In the genomic region with DNA sequence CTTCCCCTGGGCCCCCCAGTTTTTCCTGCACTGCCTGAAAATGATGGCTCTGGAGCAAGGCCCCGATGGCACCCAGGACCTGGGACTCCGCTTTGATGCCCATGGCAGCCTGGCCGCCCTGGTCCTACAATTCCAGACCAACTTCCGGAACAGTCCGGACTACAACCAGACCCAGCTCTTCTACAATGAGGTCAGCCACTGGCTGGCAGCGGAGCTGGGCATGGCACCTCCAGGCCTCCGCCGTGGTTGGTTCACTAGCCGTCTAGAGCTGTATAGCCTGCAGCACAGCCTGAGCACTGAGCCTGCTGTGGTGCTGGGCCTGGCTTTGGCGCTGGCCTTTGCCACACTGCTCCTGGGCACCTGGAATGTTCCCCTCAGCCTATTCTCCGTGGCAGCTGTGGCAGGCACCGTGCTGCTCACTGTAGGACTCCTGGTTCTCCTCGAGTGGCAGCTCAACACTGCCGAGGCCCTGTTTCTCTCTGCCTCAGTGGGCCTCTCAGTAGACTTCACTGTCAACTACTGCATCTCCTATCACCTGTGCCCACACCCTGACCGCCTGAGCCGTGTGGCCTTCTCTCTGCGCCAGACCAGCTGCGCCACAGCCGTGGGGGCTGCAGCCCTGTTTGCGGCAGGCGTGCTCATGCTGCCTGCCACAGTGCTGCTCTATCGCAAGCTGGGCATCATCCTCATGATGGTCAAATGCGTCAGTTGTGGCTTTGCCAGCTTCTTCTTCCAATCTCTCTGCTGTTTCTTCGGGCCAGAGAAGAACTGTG, we compare ENCODE assay signal across 12 cellular contexts. TPM values are rescaled to one million over a fixed set of nuclear protein-coding genes. Genes with fewer than 3 reads are reported as not detected.
DNase-seq lines count a peak whose midpoint lies in the region; ATAC-seq and TF ChIP-seq lines count a peak whose summit lies in the region.
"Had no signal": no experiment of that assay in that cellular context is flagged by ENCODE, and none has a peak within 500 bp of the region (broad histone marks: within the 10 kb centered on the region; RNA-seq: fewer than 3 reads in every experiment).

No MANE protein-coding gene starts in this region.

- no peaks in the 10 kb centered on the region for H3K27me3 Mint-ChIP-seq in CD4-positive, alpha-beta memory T cell
- H3K27me3 Mint-ChIP-seq in effector memory CD8-positive, alpha-beta T cell, result no peaks in the 10 kb centered on the region
- peaks cover 27% of the 10 kb centered on the region for H3K27me3 Mint-ChIP-seq in neural crest cell (ENCODE audit: low read depth)
- H3K27me3 Mint-ChIP-seq: activated CD8-positive, alpha-beta T cell treated with anti-CD3 and anti-CD28 coated beads for 36 hours had no signal

- H3K9me3 Mint-ChIP-seq in CD4-positive, alpha-beta memory T cell, result no peaks in the 10 kb centered on the region
- H3K9me3 Mint-ChIP-seq in effector memory CD8-positive, alpha-beta T cell, result no peaks in the 10 kb centered on the region
- H3K9me3 Mint-ChIP-seq in neural crest cell, result no peaks in the 10 kb centered on the region
- H3K9me3 Mint-ChIP-seq: activated CD8-positive, alpha-beta T cell treated with anti-CD3 and anti-CD28 coated beads for 36 hours had no signal

- peak overlapping the region; percentile 48; the same call in 1 of the 2 replicates for H3K9ac ChIP-seq in KMS-11

- H3K79me2 ChIP-seq in KMS-11 (ENCODE audit: insufficient read depth, low read depth), result no peaks in the 10 kb centered on the region

- no peaks in the 10 kb centered on the region for H3K36me3 Mint-ChIP-seq in CD4-positive, alpha-beta memory T cell
- no peaks in the 10 kb centered on the region for H3K36me3 Mint-ChIP-seq in effector memory CD8-positive, alpha-beta T cell (ENCODE audit: insufficient read depth)
- H3K36me3 Mint-ChIP-seq in neural crest cell (ENCODE audit: low read depth), result no peaks in the 10 kb centered on the region

- peak overlapping the region; percentile 70; the same call in 1 of the 2 replicates for H3K4me2 ChIP-seq in KMS-11

- no peak overlapping the region for H3K4me3 ChIP-seq in CD4-positive, alpha-beta memory T cell (ENCODE audit: low read length in 2 of 2)
- H3K4me3 ChIP-seq in KMS-11 (IDR thresholded peaks at IDR 0.05; ENCODE audit: insufficient read depth, low read depth, low read length), result no peak overlapping the region
- H3K4me3 ChIP-seq: colonic mucosa had no signal

- H4K20me1 ChIP-seq in KMS-11 (ENCODE audit: insufficient read depth), result no peaks in the 10 kb centered on the region

- intact Hi-C loops in CD4-positive, alpha-beta memory T cell (cut with micrococcal nuclease), result loop anchor here (1.0 to 5.0 kb wide), 5 partner anchors 11 to 198 kb away; a partner anchor contains a TSS

- H3K9me3 ChIP-seq in CD4-positive, alpha-beta memory T cell (ENCODE audit: control insufficient read depth in 1 of 2, low read length in 2 of 2), result no peaks in the 10 kb centered on the region
- H3K9me3 ChIP-seq: colonic mucosa, Peyer's patch, sigmoid colon had no signal

- no peak overlapping the region for H3K27ac ChIP-seq in CD4-positive, alpha-beta memory T cell (ENCODE audit: low read depth, low read length)
- H3K27ac ChIP-seq in KMS-11, result no peak overlapping the region
- H3K27ac ChIP-seq: colonic mucosa had no signal

- POLR2A ChIA-PET in CD4-positive, alpha-beta memory T cell (lab: Charles Lee; ENCODE audit: partially characterized antibody), result interaction anchor here (1.3 to 2.8 kb wide), 8 partner anchors 11 to 72 kb away, joined by 4 to 13 read pairs (median 5); a partner anchor contains a TSS

- no peaks in the 10 kb centered on the region for H3K36me3 ChIP-seq in CD4-positive, alpha-beta memory T cell (ENCODE audit: insufficient read depth, low read length)
- no peaks in the 10 kb centered on the region for H3K36me3 ChIP-seq in KMS-11 (ENCODE audit: insufficient read depth)
- H3K36me3 ChIP-seq: colonic mucosa, Peyer's patch, sigmoid colon had no signal

- peaks cover 24% of the 10 kb centered on the region for H3K4me1 ChIP-seq in CD4-positive, alpha-beta memory T cell (ENCODE audit: insufficient read depth, low read length)
- H3K4me1 ChIP-seq in KMS-11 (ENCODE audit: low read depth, poor library complexity, severe bottlenecking), result peaks cover 11% of the 10 kb centered on the region

- no peak for ATAC-seq in effector memory CD8-positive, alpha-beta T cell (replicated peaks)
- ATAC-seq in GM19463 (IDR thresholded peaks at IDR 0.05; ENCODE audit: unreplicated experiment) (no peak), GM21360 (IDR thresholded peaks at IDR 0.05; ENCODE audit: unreplicated experiment) (no peak)

- TF ChIP-seq CTCF in KMS-11 (conservative IDR thresholded peaks at IDR 0.05; ENCODE audit: low read depth, low read length), result no peak
- TF ChIP-seq CTCF in neural crest cell (conservative IDR thresholded peaks at IDR 0.05), result no peak
- TF ChIP-seq CTCF in GM13977 (IDR thresholded peaks at IDR 0.05; ENCODE audit: extremely low read depth, insufficient read depth, missing control alignments), result no peak

- CTCF ChIA-PET in CD4-positive, alpha-beta memory T cell (lab: Charles Lee; ENCODE audit: partially characterized antibody), result interaction anchor here (0.8 to 5.7 kb wide), 23 partner anchors 8 to 158 kb away, joined by 3 to 48 read pairs (median 4); a partner anchor contains a TSS

- in situ Hi-C loops in GM13977 (cut with MboI; ENCODE audit: low pct_unique_long_range_greater_than_20kb, low sequenced_read_pairs, unreplicated experiment), result no loop called here

- H3K4me1 Mint-ChIP-seq in CD4-positive, alpha-beta memory T cell, result peaks cover 11 to 27% (median 18%) of the 10 kb centered on the region in 4 donors
- H3K4me1 Mint-ChIP-seq in effector memory CD8-positive, alpha-beta T cell (ENCODE audit: low read depth in 2 of 2), result peaks cover 25 to 27% of the 10 kb centered on the region in 2 donors
- H3K4me1 Mint-ChIP-seq in neural crest cell, result peaks cover 4% of the 10 kb centered on the region

- H3K4me3 Mint-ChIP-seq in CD4-positive, alpha-beta memory T cell, result peak overlapping the region in 6 of 8 donors; percentile 56 to 79 (median 66)
- H3K4me3 Mint-ChIP-seq in effector memory CD8-positive, alpha-beta T cell, result peak overlapping the region; percentile 17 to 61
- peak overlapping the region; percentile 64 for H3K4me3 Mint-ChIP-seq in neural crest cell

- H2AFZ ChIP-seq in KMS-11 (ENCODE audit: low read depth), result peak overlapping the region; percentile 93

- DNase-seq in CD4-positive, alpha-beta memory T cell, result no peak
- no peak for DNase-seq in effector memory CD8-positive, alpha-beta T cell
- DNase-seq in neural crest cell (ENCODE audit: low read depth, low spot score), result no peak
- no peak for DNase-seq in GM13977 (ENCODE audit: low spot score)
- DNase-seq: NCI-H510A had no signal

- peak overlapping the region in 5 of 7 donors; percentile 46 to 87 (median 64) for H3K27ac Mint-ChIP-seq in CD4-positive, alpha-beta memory T cell
- H3K27ac Mint-ChIP-seq in effector memory CD8-positive, alpha-beta T cell, result peak overlapping the region in 1 of 2 donors; percentile 59
- no peak overlapping the region for H3K27ac Mint-ChIP-seq in neural crest cell (ENCODE audit: unreplicated experiment)
- H3K27ac Mint-ChIP-seq: activated CD8-positive, alpha-beta T cell treated with anti-CD3 and anti-CD28 coated beads for 36 hours had no signal

- no peaks in the 10 kb centered on the region for H3K27me3 ChIP-seq in CD4-positive, alpha-beta memory T cell (ENCODE audit: insufficient read depth, low read length)
- H3K27me3 ChIP-seq in KMS-11 (ENCODE audit: insufficient read depth, low read depth), result peaks cover 7% of the 10 kb centered on the region; the same call in 1 of the 2 replicates
- H3K27me3 ChIP-seq: colonic mucosa, Peyer's patch, sigmoid colon had no signal

RNA-seq across cellular contexts. Expression of a gene that starts 10.9 kb away (rescaled TPM):
- under 1 TPM; 0.03 to 0.23 TPM for total RNA-seq in CD4-positive, alpha-beta memory T cell
- under 1 TPM in 1 of 2 donors, not detected in 1; 0.05 TPM for polyA plus RNA-seq in CD4-positive, alpha-beta memory T cell
- total RNA-seq in neural crest cell, result 2.0 and 3.1 TPM in 2 replicates

RNA-seq across cellular contexts. Expression of a gene that starts 13.6 kb away (rescaled TPM):
- 1 to 10 TPM; 6.8 to 8.8 TPM for total RNA-seq in CD4-positive, alpha-beta memory T cell
- polyA plus RNA-seq in CD4-positive, alpha-beta memory T cell, result 1 to 10 TPM; 1.0 to 2.5 TPM
- 73.7 and 74.7 TPM in 2 replicates for total RNA-seq in neural crest cell

RNA-seq across cellular contexts. Expression of a gene that starts 18.1 kb away (rescaled TPM):
- not detected for total RNA-seq in CD4-positive, alpha-beta memory T cell
- not detected for polyA plus RNA-seq in CD4-positive, alpha-beta memory T cell
- not detected in 2 replicates for total RNA-seq in neural crest cell
- total RNA-seq: activated CD8-positive, alpha-beta T cell treated with anti-CD3 and anti-CD28 coated beads for 36 hours had no signal

RNA-seq across cellular contexts. Expression of a gene that starts 28.1 kb away (rescaled TPM):
- total RNA-seq in CD4-positive, alpha-beta memory T cell, result 1 to 10 TPM; 2.6 to 5.1 TPM
- under 1 TPM in 1 of 2 donors, not detected in 1; 0.53 TPM for polyA plus RNA-seq in CD4-positive, alpha-beta memory T cell
- 0.33 TPM in 1 of 2 replicates, not detected in the other for total RNA-seq in neural crest cell

RNA-seq across cellular contexts. Expression of a gene that starts 36.7 kb away (rescaled TPM):
- total RNA-seq in CD4-positive, alpha-beta memory T cell, result 10 to 100 TPM; 56.4 to 62.2 TPM
- polyA plus RNA-seq in CD4-positive, alpha-beta memory T cell, result 10 to 100 TPM; 25.7 to 26.8 TPM
- 75.2 and 81.4 TPM in 2 replicates for total RNA-seq in neural crest cell
